In genomic region chr20:37247547-37247946, GRCh38 we compare ENCODE assay signal across 1 cellular context.
TF ChIP-seq lines count a peak whose summit lies in the region.

No MANE protein-coding gene starts in this region.

TF ChIP-seq in HepG2, 621 proteins besides CTCF, POLR2A, EP300 and RAD21:
- peak; percentile 70 for TF ChIP-seq HNF4A (CRISPR knock-in tag; IDR thresholded peaks at IDR 0.05)
- peak; percentile 51 for TF ChIP-seq TBL1XR1 (IDR thresholded peaks at IDR 0.05; ENCODE audit: borderline replicate concordance, low read length, partially characterized antibody)
- TF ChIP-seq, protein P1, sequence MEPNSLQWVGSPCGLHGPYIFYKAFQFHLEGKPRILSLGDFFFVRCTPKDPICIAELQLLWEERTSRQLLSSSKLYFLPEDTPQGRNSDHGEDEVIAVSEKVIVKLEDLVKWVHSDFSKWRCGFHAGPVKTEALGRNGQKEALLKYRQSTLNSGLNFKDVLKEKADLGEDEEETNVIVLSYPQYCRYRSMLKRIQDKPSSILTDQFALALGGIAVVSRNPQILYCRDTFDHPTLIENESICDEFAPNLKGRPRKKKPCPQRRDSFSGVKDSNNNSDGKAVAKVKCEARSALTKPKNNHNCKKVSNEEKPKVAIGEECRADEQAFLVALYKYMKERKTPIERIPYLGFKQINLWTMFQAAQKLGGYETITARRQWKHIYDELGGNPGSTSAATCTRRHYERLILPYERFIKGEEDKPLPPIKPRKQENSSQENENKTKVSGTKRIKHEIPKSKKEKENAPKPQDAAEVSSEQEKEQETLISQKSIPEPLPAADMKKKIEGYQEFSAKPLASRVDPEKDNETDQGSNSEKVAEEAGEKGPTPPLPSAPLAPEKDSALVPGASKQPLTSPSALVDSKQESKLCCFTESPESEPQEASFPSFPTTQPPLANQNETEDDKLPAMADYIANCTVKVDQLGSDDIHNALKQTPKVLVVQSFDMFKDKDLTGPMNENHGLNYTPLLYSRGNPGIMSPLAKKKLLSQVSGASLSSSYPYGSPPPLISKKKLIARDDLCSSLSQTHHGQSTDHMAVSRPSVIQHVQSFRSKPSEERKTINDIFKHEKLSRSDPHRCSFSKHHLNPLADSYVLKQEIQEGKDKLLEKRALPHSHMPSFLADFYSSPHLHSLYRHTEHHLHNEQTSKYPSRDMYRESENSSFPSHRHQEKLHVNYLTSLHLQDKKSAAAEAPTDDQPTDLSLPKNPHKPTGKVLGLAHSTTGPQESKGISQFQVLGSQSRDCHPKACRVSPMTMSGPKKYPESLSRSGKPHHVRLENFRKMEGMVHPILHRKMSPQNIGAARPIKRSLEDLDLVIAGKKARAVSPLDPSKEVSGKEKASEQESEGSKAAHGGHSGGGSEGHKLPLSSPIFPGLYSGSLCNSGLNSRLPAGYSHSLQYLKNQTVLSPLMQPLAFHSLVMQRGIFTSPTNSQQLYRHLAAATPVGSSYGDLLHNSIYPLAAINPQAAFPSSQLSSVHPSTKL (CRISPR knock-in tag; IDR thresholded peaks at IDR 0.05), result 0 out of 2 replicates have a peak, but pooled peaks have one; percentile 23
- no peak for TF ChIP-seq EHMT2 (IDR thresholded peaks at IDR 0.05; ENCODE audit: borderline replicate concordance, low read depth, low read length)
- TF ChIP-seq ZNF644 (CRISPR knock-in tag; IDR thresholded peaks at IDR 0.05; ENCODE audit: low read depth), result 0 out of 2 replicates have a peak, but pooled peaks have one; percentile 23
- TF ChIP-seq RFX3 (CRISPR knock-in tag; IDR thresholded peaks at IDR 0.05), result no peak
- peak; percentile 60 for TF ChIP-seq SKI (IDR thresholded peaks at IDR 0.05; ENCODE audit: partially characterized antibody)
- peak; percentile 60 for TF ChIP-seq ZNF629 (CRISPR knock-in tag; conservative IDR thresholded peaks at IDR 0.05)
